Comparison of ENCODE assay signal across 16 cellular contexts in the genomic region with DNA sequence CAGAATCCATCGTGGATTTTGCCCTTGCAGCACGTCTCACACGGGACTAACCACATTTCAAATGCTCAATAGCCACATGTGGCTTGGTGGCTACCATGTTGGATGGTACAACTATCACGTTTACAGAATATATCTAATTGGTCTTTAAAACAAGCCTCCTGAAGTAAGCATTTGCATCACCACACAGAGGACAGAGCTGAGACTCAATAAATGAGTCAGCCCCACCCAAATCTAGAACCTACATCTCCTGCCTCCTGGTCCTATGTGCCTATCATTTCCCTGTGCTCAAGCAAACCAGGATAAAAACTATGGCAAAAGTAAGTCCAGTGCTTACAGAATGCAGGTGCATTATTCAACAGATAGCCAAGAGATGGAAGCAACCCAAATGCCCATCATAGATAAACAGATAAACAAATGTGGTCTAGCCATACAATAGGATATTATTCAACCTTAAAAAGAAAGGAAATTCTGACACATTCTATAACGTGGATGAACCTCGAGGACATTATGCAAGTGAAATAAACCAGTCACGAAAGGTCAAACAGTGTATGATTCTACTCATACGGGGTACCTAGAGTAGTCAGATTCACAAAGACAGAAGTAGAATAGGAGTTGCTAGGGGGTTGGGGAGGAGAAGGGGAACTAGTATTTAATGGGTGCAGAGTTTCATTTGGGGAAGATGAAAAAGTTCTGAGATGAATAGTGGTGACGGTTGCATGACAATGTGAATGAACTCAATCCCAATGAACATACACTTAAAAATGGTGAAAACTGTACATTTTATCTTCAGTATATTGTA. TPM values are rescaled to one million over a fixed set of nuclear protein-coding genes. Genes with fewer than 3 reads are reported as not detected.
DNase-seq lines count a peak whose midpoint lies in the region; ATAC-seq and TF ChIP-seq lines count a peak whose summit lies in the region.
"Had no signal": no experiment of that assay in that cellular context is flagged by ENCODE, and none has a peak within 500 bp of the region (broad histone marks: within the 10 kb centered on the region; RNA-seq: fewer than 3 reads in every experiment).

No MANE protein-coding gene starts in this region.

- no peak for TF ChIP-seq CTCF in endodermal cell (conservative IDR thresholded peaks at IDR 0.05)
- no peak for TF ChIP-seq CTCF in esophagus squamous epithelium (IDR thresholded peaks at IDR 0.05)

- H3K27me3 ChIP-seq in endodermal cell (ENCODE audit: control insufficient read depth, insufficient read depth, low read length, poor library complexity, severe bottlenecking) (no peaks in the 10 kb centered on the region), esophagus squamous epithelium (no peaks in the 10 kb centered on the region)
- H3K27me3 ChIP-seq: right lobe of liver had no signal

- H3K9ac ChIP-seq in endodermal cell (ENCODE audit: extremely low read depth, low read length, poor library complexity, severe bottlenecking) = no peak overlapping the region

- WGBS in endodermal cell (ENCODE audit: insufficient coverage in 1 of 2, insufficient read length in 1 of 2), 2 experiments = 94 to 95% methylated on average over 8 of the region's 9 CpGs
- WGBS in esophagus squamous epithelium, 2 donors = 68 to 81% methylated on average over 9 of the region's 9 CpGs

- DNase-seq in endodermal cell (no peak), esophagus squamous epithelium (lab: John Stamatoyannopoulos, UW) (no peak)
- DNase-seq in stimulated activated CD4-positive, alpha-beta T cell treated with anti-CD3 and anti-CD28 coated beads, Interleukin-15, amount 100 ng/mL, for 24 hours = no peak
- DNase-seq in stimulated activated naive CD4-positive, alpha-beta T cell treated with Interleukin-2 at 50 U/mL for 16 hours (lab: John Stamatoyannopoulos, UW) = no peak
- DNase-seq: activated CD4-positive, alpha-beta memory T cell treated with anti-CD3 and anti-CD28 coated beads, Interleukin-2, amount 10 ng/mL, durations not matched to agents 7 days and 5 days; effector CD8-positive, alpha-beta T cell; IMR-90; right lobe of liver; stimulated activated CD4-positive, alpha-beta T cell treated with anti-CD3 and anti-CD28 coated beads, Interleukin-2, amount 100 ng/mL, for 24 hours; T-cell had no signal

- H3K36me3 ChIP-seq in endodermal cell (ENCODE audit: control insufficient read depth, insufficient read depth, low read length) (no peaks in the 10 kb centered on the region), esophagus squamous epithelium (no peaks in the 10 kb centered on the region)
- H3K36me3 ChIP-seq: right lobe of liver had no signal

- peak; percentile 60 for ATAC-seq in GM18498 (IDR thresholded peaks at IDR 0.05; ENCODE audit: unreplicated experiment)
- peak; percentile 62 for ATAC-seq in GM21360 (IDR thresholded peaks at IDR 0.05; ENCODE audit: unreplicated experiment)
- peak; percentile 76 for ATAC-seq in HG03159 (IDR thresholded peaks at IDR 0.05; ENCODE audit: unreplicated experiment)
- ATAC-seq in HG03354 (IDR thresholded peaks at IDR 0.05; ENCODE audit: poor library complexity, severe bottlenecking, unreplicated experiment) = no peak
- ATAC-seq: right lobe of liver, T-cell had no signal

- H3K9me3 ChIP-seq in endodermal cell (ENCODE audit: control insufficient read depth, low read length) (no peaks in the 10 kb centered on the region), esophagus squamous epithelium (no peaks in the 10 kb centered on the region)
- H3K9me3 ChIP-seq: right lobe of liver had no signal

- H3K4me3 ChIP-seq in endodermal cell (ENCODE audit: low read length) (no peak overlapping the region), esophagus squamous epithelium (no peak overlapping the region)
- H3K4me3 ChIP-seq: GM23338, right lobe of liver had no signal

- H3K4me1 ChIP-seq in endodermal cell (ENCODE audit: control insufficient read depth, insufficient read depth, low read length) = peaks cover 12% of the 10 kb centered on the region
- no peaks in the 10 kb centered on the region for H3K4me1 ChIP-seq in esophagus squamous epithelium
- H3K4me1 ChIP-seq: right lobe of liver had no signal

- H3K27me3 Mint-ChIP-seq in endodermal cell (ENCODE audit: insufficient read depth) = peaks cover 12% of the 10 kb centered on the region

- H3K4me3 Mint-ChIP-seq in endodermal cell = no peak overlapping the region
- H3K4me3 Mint-ChIP-seq: activated CD4-positive, alpha-beta memory T cell treated with anti-CD3 and anti-CD28 coated beads, Interleukin-2, amount 10 ng/mL, durations not matched to agents 7 days and 5 days; GM23338; T-cell had no signal

- no peak overlapping the region for H3K27ac Mint-ChIP-seq in endodermal cell
- H3K27ac Mint-ChIP-seq: activated CD4-positive, alpha-beta memory T cell treated with anti-CD3 and anti-CD28 coated beads, Interleukin-2, amount 10 ng/mL, durations not matched to agents 7 days and 5 days; GM23338; T-cell had no signal

- intact Hi-C loops in esophagus squamous epithelium (cut with DNase I) = no loop called here

- H3K4me1 Mint-ChIP-seq in endodermal cell = peaks cover 43% of the 10 kb centered on the region
- H3K4me1 Mint-ChIP-seq: activated CD4-positive, alpha-beta memory T cell treated with anti-CD3 and anti-CD28 coated beads, Interleukin-2, amount 10 ng/mL, durations not matched to agents 7 days and 5 days; T-cell had no signal

- H3K27ac ChIP-seq in endodermal cell (ENCODE audit: low read depth, low read length) (peak overlapping the region; percentile 43), esophagus squamous epithelium (no peak overlapping the region)
- H3K27ac ChIP-seq: right lobe of liver, RWPE1 had no signal

- no peaks in the 10 kb centered on the region for H3K9me3 Mint-ChIP-seq in endodermal cell
- H3K9me3 Mint-ChIP-seq: activated CD4-positive, alpha-beta memory T cell treated with anti-CD3 and anti-CD28 coated beads, Interleukin-2, amount 10 ng/mL, durations not matched to agents 7 days and 5 days; GM23338; T-cell had no signal

- no peaks in the 10 kb centered on the region for H3K36me3 Mint-ChIP-seq in endodermal cell (ENCODE audit: low read depth)
- H3K36me3 Mint-ChIP-seq: T-cell had no signal

- TF ChIP-seq POLR2A in esophagus squamous epithelium (IDR thresholded peaks at IDR 0.05) = no peak

RNA-seq across cellular contexts. Expression of gene SRGAP3, which starts 43.9 kb away (rescaled TPM):
- 1 to 10 TPM; 5.0 to 8.1 TPM for total RNA-seq in endodermal cell
- 81.2 TPM for polyA plus RNA-seq in endodermal cell (2013, experiment 1 of 2)
- polyA plus RNA-seq in endodermal cell (2013, experiment 2 of 2) = 69.8 TPM
- total RNA-seq in esophagus squamous epithelium = 10 to 100 TPM in 1 of 4 donors, 1 to 10 TPM in 3; 4.0 to 15.8 (median 6.6) TPM
